Comparison of ENCODE assay signal across 8 cellular contexts in the genomic region with DNA sequence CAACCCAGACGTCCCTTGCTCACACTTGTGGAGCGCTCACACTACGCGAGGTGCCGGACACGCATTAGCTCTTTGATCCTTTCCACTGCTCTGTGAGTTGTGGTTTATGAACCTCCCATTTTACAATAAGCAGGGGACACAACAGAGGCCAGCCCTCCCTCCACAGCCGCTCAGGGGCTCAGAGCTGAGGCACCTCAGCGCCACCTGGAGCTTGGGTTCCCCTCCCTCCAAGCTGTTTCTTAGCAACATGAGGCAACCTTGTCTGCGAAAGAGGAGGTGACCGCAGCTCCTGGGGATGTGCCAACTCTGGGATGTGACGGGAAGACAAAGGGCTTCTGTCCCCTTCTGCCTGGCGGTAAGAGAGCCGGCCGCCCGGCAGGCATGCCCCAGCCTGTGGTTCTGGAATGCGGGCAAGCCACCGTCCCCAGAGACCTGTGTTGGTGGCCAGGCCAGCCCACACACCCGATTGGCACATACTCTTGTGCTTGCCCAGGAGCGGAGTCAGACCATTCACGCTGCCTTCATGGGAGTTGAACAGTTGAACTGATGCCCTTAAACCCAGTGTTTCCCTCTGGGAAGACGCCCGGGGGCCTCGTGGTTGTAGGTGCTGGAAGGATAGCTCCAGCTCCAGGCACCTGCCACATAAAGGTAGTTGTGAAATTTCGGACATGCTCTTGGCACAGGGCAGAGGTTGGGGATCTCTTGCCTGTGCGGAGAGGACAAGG. TPM values are rescaled to one million over a fixed set of nuclear protein-coding genes. Genes with fewer than 3 reads are reported as not detected.
A peak's percentile ranks its signal among the peaks of the same experiment; 100 is the strongest.
DNase-seq lines count a peak whose midpoint lies in the region; ATAC-seq and TF ChIP-seq lines count a peak whose summit lies in the region.

No MANE protein-coding gene starts in this region.

- H3K27me3 ChIP-seq in spleen (replicated peaks in 1 of 7): no peaks in the 10 kb centered on the region

- peak overlapping the region in 7 of 8 donors; percentile 20 to 90 (median 84) for H3K27ac ChIP-seq in spleen

- TF ChIP-seq CTCF in spleen (IDR thresholded peaks at IDR 0.05 in 8 of 11, conservative IDR thresholded peaks at IDR 0.05 in 3 of 11) (peak in 4 of 11 experiments; percentile 9 to 27 (median 14)), GM13977 (IDR thresholded peaks at IDR 0.05; ENCODE audit: extremely low read depth, insufficient read depth, missing control alignments) (no peak)

- H3K36me3 Mint-ChIP-seq in activated T-cell treated with anti-CD3 and anti-CD28 coated beads, Interleukin-2, amount 50 U/mL, for 4 hours (ENCODE audit: insufficient read depth): no peaks in the 10 kb centered on the region

- H3K4me1 ChIP-seq in spleen: peaks cover 48 to 98% (median 75%) of the 10 kb centered on the region in 6 donors

- peaks cover 54% of the 10 kb centered on the region for H3K4me1 Mint-ChIP-seq in activated T-cell treated with anti-CD3 and anti-CD28 coated beads, Interleukin-2, amount 50 U/mL, for 4 hours (ENCODE audit: low read depth)

- DNase-seq in stimulated activated CD4-positive, alpha-beta T cell treated with anti-CD3 and anti-CD28 coated beads, Interleukin-4, amount 100 ng/mL, for 24 hours: peak; percentile 26
- DNase-seq in stimulated activated CD4-positive, alpha-beta T cell treated with anti-CD3 and anti-CD28 coated beads, Interleukin-2, amount 100 ng/mL, for 48 hours: no peak
- DNase-seq in NCI-H524 (lab: John Stamatoyannopoulos, UW): peak; percentile 62 to 76
- peak; percentile 24 for DNase-seq in activated T-cell treated with anti-CD3 and anti-CD28 coated beads, Interleukin-2, amount 50 U/mL, for 4 hours
- DNase-seq in left cardiac atrium: peak; percentile 72
- peak; percentile 89 for DNase-seq in spleen
- no peak for DNase-seq in GM13977 (ENCODE audit: low spot score)

- WGBS in spleen, 5 donors: 34 to 45% (median 44%) methylated on average over 19 to 25 of the region's 25 CpGs

- H3K4me3 Mint-ChIP-seq in activated T-cell treated with anti-CD3 and anti-CD28 coated beads, Interleukin-2, amount 50 U/mL, for 4 hours: no peak overlapping the region

- no peaks in the 10 kb centered on the region for H3K27me3 Mint-ChIP-seq in activated T-cell treated with anti-CD3 and anti-CD28 coated beads, Interleukin-2, amount 50 U/mL, for 4 hours (ENCODE audit: low read depth)

- intact Hi-C loops in left cardiac atrium (cut with DNase I): loop anchor here (5.0 kb wide), 1 partner anchor 38 kb away; no protein-coding TSS in a partner anchor
- intact Hi-C loops in spleen (cut with DNase I; ENCODE audit: low total_unique reads): no loop called here

- in situ Hi-C loops in GM13977 (cut with MboI; ENCODE audit: low pct_unique_long_range_greater_than_20kb, low sequenced_read_pairs, unreplicated experiment): no loop called here

- H3K4me3 ChIP-seq in spleen: peak overlapping the region in 1 of 8 donors; percentile 10

- no peaks in the 10 kb centered on the region for H3K9me3 Mint-ChIP-seq in activated T-cell treated with anti-CD3 and anti-CD28 coated beads, Interleukin-2, amount 50 U/mL, for 4 hours

- H3K36me3 ChIP-seq in spleen: no peaks in the 10 kb centered on the region

- peaks cover 0 to 3% (median 0%) of the 10 kb centered on the region in 8 donors for H3K9me3 ChIP-seq in spleen

- no peak for ATAC-seq in activated T-cell treated with anti-CD3 and anti-CD28 coated beads, Interleukin-2, amount 50 U/mL, for 4 hours
- ATAC-seq in left cardiac atrium (peak; percentile 8 to 13), GM18861 (IDR thresholded peaks at IDR 0.05; ENCODE audit: unreplicated experiment) (no peak)

- no peak for TF ChIP-seq POLR2A in spleen (IDR thresholded peaks at IDR 0.05)

RNA-seq across cellular contexts. Expression of a gene that starts 44.5 kb away (rescaled TPM):
- total RNA-seq in activated T-cell treated with anti-CD3 and anti-CD28 coated beads, Interleukin-2, amount 50 U/mL, for 4 hours: 100 to 1,000 TPM; 123 to 172 (median 129) TPM
- 100 to 1,000 TPM in 1 of 2 donors, 10 to 100 TPM in 1; 78.6 to 101 TPM for total RNA-seq in left cardiac atrium
- total RNA-seq in spleen: 100 to 1,000 TPM in 1 of 7 donors, 10 to 100 TPM in 6; 49.2 to 120 (median 61.6) TPM
- 10 to 100 TPM; 48.6 to 87.8 (median 81.2) TPM for polyA plus RNA-seq in spleen

Comparison
In these comparisons a context has a peak if more than half of its experiments do, and no peak if none do; other contexts are left out.
1. DNase-seq: peak in stimulated activated CD4-positive, alpha-beta T cell treated with anti-CD3 and anti-CD28 coated beads, Interleukin-4, amount 100 ng/mL, for 24 hours (single experiment), NCI-H524 (2 of 2), activated T-cell treated with anti-CD3 and anti-CD28 coated beads, Interleukin-2, amount 50 U/mL, for 4 hours (single experiment), left cardiac atrium (single experiment) and spleen (single experiment); none in stimulated activated CD4-positive, alpha-beta T cell treated with anti-CD3 and anti-CD28 coated beads, Interleukin-2, amount 100 ng/mL, for 48 hours (0 of 2) and GM13977 (single experiment).
2. ATAC-seq: peak in left cardiac atrium (2 of 2); none in activated T-cell treated with anti-CD3 and anti-CD28 coated beads, Interleukin-2, amount 50 U/mL, for 4 hours (0 of 2) and GM18861 (single experiment).